ENCODE assay signal across 8 cellular contexts in the genomic region with DNA sequence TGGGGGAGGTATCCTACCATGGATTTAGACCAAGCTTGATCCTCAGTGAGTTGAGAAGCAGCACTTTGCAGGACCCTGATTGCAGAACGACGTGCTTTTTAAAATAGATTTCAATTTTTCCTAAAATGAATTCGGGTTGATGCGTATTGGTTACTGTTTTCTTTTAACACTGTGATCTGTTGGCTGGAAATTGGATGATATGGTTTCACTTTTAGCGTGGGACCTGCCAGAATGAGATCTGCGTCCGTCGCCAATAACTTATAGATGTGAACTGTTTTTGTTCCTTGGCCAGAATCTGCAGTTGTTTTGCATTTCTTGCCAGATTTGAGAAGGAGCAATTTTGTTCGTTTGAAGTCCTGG. TPM values are rescaled to one million over a fixed set of nuclear protein-coding genes. Genes with fewer than 3 reads are reported as not detected.
DNase-seq lines count a peak whose midpoint lies in the region; ATAC-seq lines count a peak whose summit lies in the region.

No MANE protein-coding gene starts in this region.

- ATAC-seq in HG03135 (IDR thresholded peaks at IDR 0.05; ENCODE audit: unreplicated experiment): peak; percentile 24
- ATAC-seq in GM18907 (IDR thresholded peaks at IDR 0.05; ENCODE audit: unreplicated experiment): no peak
- no peak for ATAC-seq in HG02885 (IDR thresholded peaks at IDR 0.05; ENCODE audit: poor library complexity, unreplicated experiment)

- H3K4me1 Mint-ChIP-seq in activated CD4-positive, alpha-beta memory T cell treated with anti-CD3 and anti-CD28 coated beads, Interleukin-2, amount 10 ng/mL, durations not matched to agents 7 days and 5 days: peaks cover 59% of the 10 kb centered on the region

- peaks cover 19% of the 10 kb centered on the region for H3K36me3 ChIP-seq in BLaER1

- peaks cover 33% of the 10 kb centered on the region for H3K4me1 ChIP-seq in BLaER1

- H3K9me3 Mint-ChIP-seq in activated CD4-positive, alpha-beta memory T cell treated with anti-CD3 and anti-CD28 coated beads, Interleukin-2, amount 10 ng/mL, durations not matched to agents 7 days and 5 days: no peaks in the 10 kb centered on the region

- H3K9me3 ChIP-seq in BLaER1: no peaks in the 10 kb centered on the region

- DNase-seq in activated CD4-positive, alpha-beta memory T cell treated with anti-CD3 and anti-CD28 coated beads, Interleukin-2, amount 10 ng/mL, durations not matched to agents 7 days and 5 days: peak; percentile 18
- DNase-seq in glomerular visceral epithelial cell (ENCODE audit: extremely low spot score): peak; percentile 31
- DNase-seq in renal cortical epithelial cell (ENCODE audit: low read depth): peak; percentile 21
- no peak for DNase-seq in SKM-1 (lab: John Stamatoyannopoulos, UW; ENCODE audit: unreplicated experiment)

- H3K36me3 Mint-ChIP-seq in activated CD4-positive, alpha-beta memory T cell treated with anti-CD3 and anti-CD28 coated beads, Interleukin-2, amount 10 ng/mL, durations not matched to agents 7 days and 5 days (ENCODE audit: low read depth): peaks cover 25% of the 10 kb centered on the region

- CTCF ChIA-PET in activated CD4-positive, alpha-beta memory T cell treated with anti-CD3 and anti-CD28 coated beads, Interleukin-2, amount 10 ng/mL, durations not matched to agents 7 days and 5 days (lab: Charles Lee): interaction anchor here (0.7 to 1.7 kb wide), 6 partner anchors 10 to 210 kb away, joined by 3 to 6 read pairs (median 3); partner anchors contain the start of gene SAP130

- peak overlapping the region; percentile 83 for H3K9ac ChIP-seq in BLaER1

- peak overlapping the region; percentile 90 for H3K4me2 ChIP-seq in BLaER1

- peak overlapping the region; percentile 78 for H3K27ac ChIP-seq in BLaER1

- peak overlapping the region; percentile 79 for H3K4me3 ChIP-seq in BLaER1

- no peaks in the 10 kb centered on the region for H3K27me3 Mint-ChIP-seq in activated CD4-positive, alpha-beta memory T cell treated with anti-CD3 and anti-CD28 coated beads, Interleukin-2, amount 10 ng/mL, durations not matched to agents 7 days and 5 days

- peak overlapping the region; percentile 79 for H3K27ac Mint-ChIP-seq in activated CD4-positive, alpha-beta memory T cell treated with anti-CD3 and anti-CD28 coated beads, Interleukin-2, amount 10 ng/mL, durations not matched to agents 7 days and 5 days

- H4K20me1 ChIP-seq in BLaER1: peaks cover 40% of the 10 kb centered on the region

- POLR2A ChIA-PET in activated CD4-positive, alpha-beta memory T cell treated with anti-CD3 and anti-CD28 coated beads, Interleukin-2, amount 10 ng/mL, durations not matched to agents 7 days and 5 days (lab: Charles Lee): interaction anchor here (0.8 to 3.7 kb wide), 25 partner anchors 10 to 1011 kb away, joined by 3 to 84 read pairs (median 6); partner anchors contain the start of genes AMMECR1L, SAP130, SFT2D3 and WDR33

- no peaks in the 10 kb centered on the region for H3K27me3 ChIP-seq in BLaER1

- peak overlapping the region; percentile 79 for H3K4me3 Mint-ChIP-seq in activated CD4-positive, alpha-beta memory T cell treated with anti-CD3 and anti-CD28 coated beads, Interleukin-2, amount 10 ng/mL, durations not matched to agents 7 days and 5 days

RNA-seq across cellular contexts. Expression of gene UGGT1, which starts 0.7 kb away (rescaled TPM):
- 10 to 100 TPM; 56.2 to 61.0 TPM for total RNA-seq in activated CD4-positive, alpha-beta memory T cell treated with anti-CD3 and anti-CD28 coated beads, Interleukin-2, amount 10 ng/mL, durations not matched to agents 7 days and 5 days
- total RNA-seq in renal cortical epithelial cell: 72.6 and 126 TPM in 2 replicates
